In the genomic region with DNA sequence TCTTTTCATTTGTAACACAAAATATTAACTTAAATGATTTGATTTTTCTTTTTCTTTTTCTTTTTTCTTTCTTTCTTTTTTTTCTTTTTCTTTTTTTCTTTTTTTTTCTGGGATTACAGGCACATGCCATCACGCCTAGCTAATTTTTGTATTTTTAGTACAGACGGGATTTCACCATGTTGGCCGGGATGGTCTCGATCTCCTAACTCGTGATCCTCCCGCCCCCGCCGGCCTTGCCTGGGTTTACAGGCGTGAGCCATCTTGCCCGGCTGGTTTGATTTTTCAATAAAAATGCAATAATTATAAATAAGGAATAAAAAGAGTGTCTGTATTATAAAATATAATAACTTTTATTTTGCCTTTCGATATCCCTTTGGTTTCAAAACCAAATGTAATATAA, we compare ENCODE assay signal across 10 cellular contexts.
"Had no signal": no experiment of that assay in that cellular context is flagged by ENCODE, and none has a peak within 500 bp of the region (broad histone marks: within the 10 kb centered on the region; RNA-seq: fewer than 3 reads in every experiment).

No MANE protein-coding gene starts in this region.

- H3K4me3 ChIP-seq: GM23248, HAP-1 had no signal

- DNase-seq: GM23248, GOT3, H7, HFFc6, Karpas-422, KBM-7 had no signal

- H2AFZ ChIP-seq: GM23248 had no signal

- H3K4me1 ChIP-seq: HAP-1 had no signal

- H3K9ac ChIP-seq: GM23248, KMS-11 had no signal

- ATAC-seq: HepG2 had no signal

- H3K9me3 ChIP-seq: HAP-1 had no signal

- FAIRE-seq: HepG2 had no signal

- H3K36me3 ChIP-seq: HAP-1 had no signal

- H3K4me2 ChIP-seq: KMS-11 had no signal

- H3K27ac ChIP-seq: GM23248, HL-60, KMS-11 had no signal
